In the genomic region with DNA sequence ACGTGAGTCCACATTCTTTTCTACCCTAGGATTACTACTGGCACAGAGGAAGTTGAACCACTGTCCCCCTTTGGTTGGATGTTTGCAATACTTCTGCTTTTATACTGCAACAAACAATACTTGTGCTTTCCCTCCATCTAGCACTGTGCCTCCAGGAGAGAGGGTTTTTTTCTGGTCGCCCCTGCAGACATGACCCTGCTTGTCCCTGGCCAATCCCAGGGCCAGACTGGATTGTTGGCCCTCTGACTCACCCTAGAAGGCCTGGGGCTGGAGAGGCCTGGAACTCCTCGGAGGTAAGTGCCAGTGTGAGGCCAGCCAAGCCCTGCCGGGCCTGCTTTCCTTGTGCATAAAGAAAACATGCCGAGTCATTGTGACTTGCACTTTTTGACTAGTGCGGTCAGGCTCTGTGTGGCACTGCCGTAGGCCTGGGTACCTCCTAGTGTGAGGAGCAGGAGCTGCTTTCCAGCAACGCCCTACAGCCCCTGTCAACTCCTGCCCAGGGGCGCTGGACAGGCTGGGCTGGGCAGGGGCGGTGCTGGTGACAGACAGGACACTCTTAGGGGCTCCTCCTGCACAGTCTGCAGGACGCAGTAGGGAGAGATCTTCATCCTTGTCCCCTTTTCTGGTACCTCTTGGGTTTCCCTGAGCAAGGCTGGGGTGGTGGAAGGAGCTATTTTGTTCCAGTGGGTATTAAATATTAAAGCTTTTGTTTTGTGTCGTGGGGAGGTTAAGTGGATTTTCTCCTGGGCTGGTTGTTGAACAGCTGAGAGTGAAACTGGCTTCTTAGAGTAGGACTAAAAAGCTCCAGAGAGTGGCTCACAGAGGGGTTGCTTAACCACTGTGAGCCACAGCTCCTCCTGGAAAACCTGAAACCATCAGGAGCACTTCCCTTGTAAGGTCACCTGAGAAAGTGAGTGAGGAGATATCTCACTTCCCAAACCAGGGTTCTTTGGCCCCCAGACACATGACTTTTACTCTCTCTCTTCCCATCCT, we compare ENCODE assay signal across 1 cellular context.
A peak's percentile ranks its signal among the peaks of the same experiment; 100 is the strongest.
TF ChIP-seq lines count a peak whose summit lies in the region.

No MANE protein-coding gene starts in this region.

TF ChIP-seq in WTC11, 78 proteins besides CTCF, POLR2A, EP300 and RAD21 (continued from another document):
- TF ChIP-seq, protein P1, sequence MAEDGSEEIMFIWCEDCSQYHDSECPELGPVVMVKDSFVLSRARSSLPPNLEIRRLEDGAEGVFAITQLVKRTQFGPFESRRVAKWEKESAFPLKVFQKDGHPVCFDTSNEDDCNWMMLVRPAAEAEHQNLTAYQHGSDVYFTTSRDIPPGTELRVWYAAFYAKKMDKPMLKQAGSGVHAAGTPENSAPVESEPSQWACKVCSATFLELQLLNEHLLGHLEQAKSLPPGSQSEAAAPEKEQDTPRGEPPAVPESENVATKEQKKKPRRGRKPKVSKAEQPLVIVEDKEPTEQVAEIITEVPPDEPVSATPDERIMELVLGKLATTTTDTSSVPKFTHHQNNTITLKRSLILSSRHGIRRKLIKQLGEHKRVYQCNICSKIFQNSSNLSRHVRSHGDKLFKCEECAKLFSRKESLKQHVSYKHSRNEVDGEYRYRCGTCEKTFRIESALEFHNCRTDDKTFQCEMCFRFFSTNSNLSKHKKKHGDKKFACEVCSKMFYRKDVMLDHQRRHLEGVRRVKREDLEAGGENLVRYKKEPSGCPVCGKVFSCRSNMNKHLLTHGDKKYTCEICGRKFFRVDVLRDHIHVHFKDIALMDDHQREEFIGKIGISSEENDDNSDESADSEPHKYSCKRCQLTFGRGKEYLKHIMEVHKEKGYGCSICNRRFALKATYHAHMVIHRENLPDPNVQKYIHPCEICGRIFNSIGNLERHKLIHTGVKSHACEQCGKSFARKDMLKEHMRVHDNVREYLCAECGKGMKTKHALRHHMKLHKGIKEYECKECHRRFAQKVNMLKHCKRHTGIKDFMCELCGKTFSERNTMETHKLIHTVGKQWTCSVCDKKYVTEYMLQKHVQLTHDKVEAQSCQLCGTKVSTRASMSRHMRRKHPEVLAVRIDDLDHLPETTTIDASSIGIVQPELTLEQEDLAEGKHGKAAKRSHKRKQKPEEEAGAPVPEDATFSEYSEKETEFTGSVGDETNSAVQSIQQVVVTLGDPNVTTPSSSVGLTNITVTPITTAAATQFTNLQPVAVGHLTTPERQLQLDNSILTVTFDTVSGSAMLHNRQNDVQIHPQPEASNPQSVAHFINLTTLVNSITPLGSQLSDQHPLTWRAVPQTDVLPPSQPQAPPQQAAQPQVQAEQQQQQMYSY (CRISPR knock-in tag; IDR thresholded peaks at IDR 0.05): no peak
- TF ChIP-seq NFE2L1 (CRISPR knock-in tag; IDR thresholded peaks at IDR 0.05): peak; percentile 100
